Comparison of ENCODE assay signal across 8 cellular contexts in genomic region chr6:85865665-85866372, GRCh38.
DNase-seq lines count a peak whose midpoint lies in the region; ATAC-seq and TF ChIP-seq lines count a peak whose summit lies in the region.

No MANE protein-coding gene starts in this region.

- H3K9ac ChIP-seq in neuronal stem cell (ENCODE audit: low read depth, low read length, poor library complexity): no peak overlapping the region

- peaks cover 11 to 23% of the 10 kb centered on the region in 2 donors for H3K4me1 ChIP-seq in neuronal stem cell (ENCODE audit: control insufficient read depth in 2 of 2, insufficient read depth in 1 of 2, low read depth in 1 of 2, low read length in 2 of 2)

- H3K27ac ChIP-seq in dorsolateral prefrontal cortex (peak overlapping the region in 1 of 59 donors; percentile 35), neuronal stem cell (replicated peaks; ENCODE audit: low read length) (peak overlapping the region; percentile 10)

- H3K27me3 ChIP-seq in dorsolateral prefrontal cortex (peaks cover 0 to 4% (median 0%) of the 10 kb centered on the region in 45 donors), neuronal stem cell (ENCODE audit: control insufficient read depth in 3 of 3, insufficient read depth in 3 of 3, low read depth in 1 of 3, low read length in 3 of 3) (no peaks in the 10 kb centered on the region)

- DNase-seq in Daoy (ENCODE audit: low read depth) (peak; percentile 77), NCI-H1105 (lab: John Stamatoyannopoulos, UW) (peak; percentile 22), dorsolateral prefrontal cortex (peak in 1 of 10 donors; percentile 13), neuronal stem cell (ENCODE audit: low spot score) (no peak), NCI-H2171 treated with DMSO at 0.1 percent for 48 hours (lab: John Stamatoyannopoulos, UW) (no peak), SKM-1 (lab: John Stamatoyannopoulos, UW; ENCODE audit: unreplicated experiment) (no peak), 8988T (no peak)

- WGBS in neuronal stem cell (ENCODE audit: extremely low coverage in 2 of 2, insufficient read length in 2 of 2, insufficient replicate concordance in 1 of 2), 2 donors: no CpG with 5 or more reads among the region's 7 CpGs

- H2BK15ac ChIP-seq in neuronal stem cell (ENCODE audit: low read length): no peak overlapping the region

- no peak overlapping the region for H3K14ac ChIP-seq in neuronal stem cell (ENCODE audit: low read length)

- no peak overlapping the region for H3K18ac ChIP-seq in neuronal stem cell (ENCODE audit: low read length)

- intact Hi-C loops in dorsolateral prefrontal cortex (cut with DNase I): no loop called here

- no peak overlapping the region for H4K8ac ChIP-seq in neuronal stem cell (ENCODE audit: low read depth, low read length)

- H2BK120ac ChIP-seq in neuronal stem cell (ENCODE audit: low read depth, low read length): no peak overlapping the region

- no peak overlapping the region for H2BK12ac ChIP-seq in neuronal stem cell (ENCODE audit: low read length)

- H3K4me2 ChIP-seq in neuronal stem cell (ENCODE audit: insufficient read depth, low read length, poor library complexity, severe bottlenecking): no peak overlapping the region

- H2AFZ ChIP-seq in neuronal stem cell (ENCODE audit: low read length): peak overlapping the region; percentile 87

- no peak overlapping the region for H2BK5ac ChIP-seq in neuronal stem cell (ENCODE audit: low read length)

- H3K4ac ChIP-seq in neuronal stem cell (ENCODE audit: low read length): no peak overlapping the region

- peak; percentile 72 for ATAC-seq in GM21723 (IDR thresholded peaks at IDR 0.05; ENCODE audit: unreplicated experiment)

- no peaks in the 10 kb centered on the region for H3K79me1 ChIP-seq in neuronal stem cell (ENCODE audit: low read depth, low read length)

- no peak overlapping the region for H2AK5ac ChIP-seq in neuronal stem cell (ENCODE audit: low read depth, low read length)

- no peak for TF ChIP-seq CTCF in dorsolateral prefrontal cortex (IDR thresholded peaks at IDR 0.05 in 54 of 56, conservative IDR thresholded peaks at IDR 0.05 in 2 of 56; ENCODE audit: low read depth in 1 of 56, partially characterized antibody in 56 of 56)

- no peak overlapping the region for H3K23ac ChIP-seq in neuronal stem cell (ENCODE audit: low read depth, low read length, poor library complexity)

- H3K4me3 ChIP-seq in dorsolateral prefrontal cortex (peak overlapping the region; percentile 20 to 65 (median 45)), neuronal stem cell (ENCODE audit: low read length in 2 of 2) (peak overlapping the region in 1 of 2 donors; percentile 31)

- H4K91ac ChIP-seq in neuronal stem cell (ENCODE audit: low read depth, low read length, poor library complexity): no peak overlapping the region

- no peaks in the 10 kb centered on the region for H3K36me3 ChIP-seq in neuronal stem cell (replicated peaks in 1 of 2; ENCODE audit: control insufficient read depth in 2 of 2, insufficient read depth in 2 of 2, low read length in 2 of 2)

- H3K9me3 ChIP-seq in neuronal stem cell (replicated peaks in 1 of 2; ENCODE audit: control insufficient read depth in 2 of 2, insufficient read depth in 1 of 2, low read depth in 1 of 2, low read length in 2 of 2): no peaks in the 10 kb centered on the region

Comparison
In these comparisons a context has a peak if more than half of its experiments do, and no peak if none do; other contexts are left out.
1. DNase-seq: peak in Daoy (single experiment) and NCI-H1105 (single experiment); none in neuronal stem cell (single experiment), NCI-H2171 treated with DMSO at 0.1 percent for 48 hours (single experiment), SKM-1 (single experiment) and 8988T (single experiment).